In genomic region chr9:23934291-23934690, GRCh38 we compare ENCODE assay signal across 24 cellular contexts.
DNase-seq lines count a peak whose midpoint lies in the region; ATAC-seq, FAIRE-seq and TF ChIP-seq lines count a peak whose summit lies in the region.
"Had no signal": no experiment of that assay in that cellular context is flagged by ENCODE, and none has a peak within 500 bp of the region (broad histone marks: within the 10 kb centered on the region; RNA-seq: fewer than 3 reads in every experiment).

No MANE protein-coding gene starts in this region.

- no peak overlapping the region for H3K14ac ChIP-seq in H1 (ENCODE audit: insufficient read length)

- TF ChIP-seq RAD21 in H1 (IDR thresholded peaks at IDR 0.05 in 1 of 2, conservative IDR thresholded peaks at IDR 0.05 in 1 of 2; ENCODE audit: low read depth in 2 of 2, low read length in 2 of 2), result no peak
- TF ChIP-seq RAD21 in neural cell (conservative IDR thresholded peaks at IDR 0.05), result no peak

- H2BK20ac ChIP-seq in H1 (ENCODE audit: low read length), result no peak overlapping the region

- H3K9me2 ChIP-seq in GM23338 (ENCODE audit: insufficient read depth), result no peaks in the 10 kb centered on the region
- H3K9me2 ChIP-seq in neural cell (ENCODE audit: insufficient read depth, low read length), result no peaks in the 10 kb centered on the region
- H3K9me2 ChIP-seq: SK-N-SH had no signal

- POLR2A ChIA-PET in H1 (lab: Charles Lee; ENCODE audit: partially characterized antibody), result no interaction called here

- 29% methylated on average over 1 of the region's 1 CpG; no CpG with 5 or more reads in 1 of the 2 experiments for WGBS in H1 (ENCODE audit: extremely low coverage in 1 of 2, insufficient coverage in 1 of 2, insufficient read length in 1 of 2, insufficient replicate concordance in 2 of 2, low coverage in 1 of 2, low lambda C conversion rate in 2 of 2, missing lambda C conversion rate in 1 of 2), 2 experiments

- peak overlapping the region; percentile 63 for H3K27ac Mint-ChIP-seq in GM23338
- H3K27ac Mint-ChIP-seq: IgD-negative memory B cell had no signal

- no peaks in the 10 kb centered on the region for H3F3A ChIP-seq in GM23338 (replicated peaks; ENCODE audit: low read depth)
- peaks cover 5% of the 10 kb centered on the region for H3F3A ChIP-seq in neural cell (ENCODE audit: insufficient read depth, low read length, poor library complexity, severe bottlenecking)

- no peak for FAIRE-seq in H1 (lab: Jason Lieb, UNC)
- FAIRE-seq: GM18507 had no signal

- intact Hi-C loops in left colon (cut with DNase I, micrococcal nuclease), result no loop called here

- no peaks in the 10 kb centered on the region for H3K27me3 Mint-ChIP-seq in GM23338 (ENCODE audit: insufficient read depth, low read depth, poor library complexity)
- H3K27me3 Mint-ChIP-seq: IgD-negative memory B cell had no signal

- H3K4me1 ChIP-seq in GM23338 (ENCODE audit: insufficient read depth) (peaks cover 17% of the 10 kb centered on the region), HAP-1 (peaks cover 17% of the 10 kb centered on the region), H1 (replicated peaks in 1 of 4; ENCODE audit: control insufficient read depth in 3 of 4, insufficient read depth in 4 of 4, low read length in 3 of 4) (0 out of 7 replicates have a peak, but pooled peaks cover 0 to 6% (median 0%) of the 10 kb centered on the region in 4 experiments)

- H4K8ac ChIP-seq in H1 (ENCODE audit: extremely low read depth, insufficient read depth, low read length), result no peak overlapping the region

- DNase-seq in GM23338 (ENCODE audit: low spot score) (peak; percentile 30), HAP-1 (ENCODE audit: low spot score in 2 of 2) (peak; percentile 54 to 98), H1 (ENCODE audit: low read depth in 1 of 2, low spot score in 2 of 2) (no peak), left colon (no peak), midbrain (lab: John Stamatoyannopoulos, UW) (no peak)
- DNase-seq: Calu3, DMS153, DND-41, MM.1S, NCI-H1092, NCI-H1417 treated with DMSO at 0.1 percent for 48 hours, NCI-H1694 treated with DMSO at 0.1 percent for 48 hours, NCI-H2081, NCI-H2171 treated with DMSO at 0.1 percent for 48 hours, NCI-H345, NCI-H510A treated with DMSO at 0.1 percent for 48 hours, NCI-H774, PC-3, SK-N-SH had no signal

- peak overlapping the region; percentile 35 for H3K4me2 ChIP-seq in GM23338
- H3K4me2 ChIP-seq in H1 (ENCODE audit: insufficient read depth in 1 of 2, low read depth in 2 of 2, low read length in 2 of 2), result peak overlapping the region in 1 of 2 experiments; percentile 16; a peak in 1 of 4 replicates
- peak overlapping the region; percentile 15 for H3K4me2 ChIP-seq in neural cell (ENCODE audit: low read length)
- H3K4me2 ChIP-seq: KMS-11, SK-N-SH had no signal

- no peaks in the 10 kb centered on the region for H3K23me2 ChIP-seq in H1 (ENCODE audit: low read depth, low read length)

- H3K4me3 ChIP-seq in GM23338 (no peak overlapping the region), HAP-1 (no peak overlapping the region), H1 (ENCODE audit: extremely low read depth in 1 of 4, insufficient read depth in 2 of 4, low read depth in 3 of 4, low read length in 4 of 4) (no peak overlapping the region), neural cell (ENCODE audit: low read length) (peak overlapping the region; percentile 16)

- H3K36me3 ChIP-seq in GM23338 (ENCODE audit: insufficient read depth) (no peaks in the 10 kb centered on the region), HAP-1 (replicated peaks) (no peaks in the 10 kb centered on the region), H1 (ENCODE audit: control insufficient read depth in 2 of 4, insufficient read depth in 4 of 4, low read length in 3 of 4) (no peaks in the 10 kb centered on the region), neural cell (ENCODE audit: insufficient read depth, low read length) (no peaks in the 10 kb centered on the region)

- ATAC-seq in GM23338 (no peak), GM19452 (IDR thresholded peaks at IDR 0.05; ENCODE audit: unreplicated experiment) (no peak), left colon (no peak)
- ATAC-seq: PC-3 had no signal

- H4K20me1 ChIP-seq in GM23338 (replicated peaks; ENCODE audit: insufficient read depth) (no peaks in the 10 kb centered on the region), H1 (replicated peaks in 1 of 2; ENCODE audit: control insufficient read depth in 1 of 2, insufficient read depth in 2 of 2, low read length in 2 of 2) (no peaks in the 10 kb centered on the region), neural cell (ENCODE audit: insufficient read depth) (no peaks in the 10 kb centered on the region)

- peaks cover 7% of the 10 kb centered on the region; the same call in 2 of the 3 replicates for H3K36me3 Mint-ChIP-seq in GM23338 (ENCODE audit: low read depth)
- H3K36me3 Mint-ChIP-seq: IgD-negative memory B cell had no signal

- H3K9me3 Mint-ChIP-seq in GM23338, result 0 out of 3 replicates have a peak, but pooled peaks cover 3% of the 10 kb centered on the region
- H3K9me3 Mint-ChIP-seq: IgD-negative memory B cell had no signal

- CTCF ChIA-PET in H1 (lab: Charles Lee; ENCODE audit: partially characterized antibody), result interaction anchor here (0.6 kb wide), 2 partner anchors 432 to 680 kb away, joined by 3 to 4 read pairs; no protein-coding TSS in a partner anchor

- no peak overlapping the region for H2BK12ac ChIP-seq in H1 (ENCODE audit: low read depth, low read length)

- peaks cover 16% of the 10 kb centered on the region for H3K4me1 Mint-ChIP-seq in GM23338
- H3K4me1 Mint-ChIP-seq: IgD-negative memory B cell had no signal

- H2AFZ ChIP-seq in GM23338 (no peak overlapping the region), H1 (ENCODE audit: low read length) (peak overlapping the region; percentile 9; the same call in 1 of the 2 replicates), neural cell (ENCODE audit: low read depth, low read length) (no peak overlapping the region)

- no peak overlapping the region for H2BK15ac ChIP-seq in H1 (ENCODE audit: low read length)

- H2BK5ac ChIP-seq in H1 (ENCODE audit: low read depth, low read length), result no peak overlapping the region

- H3K56ac ChIP-seq in H1 (replicated peaks; ENCODE audit: insufficient read length, low read depth, low read length), result no peak overlapping the region

- H2BK120ac ChIP-seq in H1 (replicated peaks; ENCODE audit: low read depth, low read length), result no peak overlapping the region

- H3K27ac ChIP-seq in GM23338 (ENCODE audit: low read depth) (peak overlapping the region; percentile 75), H1 (ENCODE audit: low read depth, low read length) (no peak overlapping the region), neural cell (ENCODE audit: low read length) (peak overlapping the region; percentile 35)
- H3K27ac ChIP-seq: KMS-11 had no signal

- H2AK5ac ChIP-seq in H1 (ENCODE audit: low read depth, low read length), result no peak overlapping the region

- H3K4me3 Mint-ChIP-seq in GM23338, result no peak overlapping the region
- H3K4me3 Mint-ChIP-seq: IgD-negative memory B cell had no signal

- H3K9me3 ChIP-seq in HAP-1 (no peaks in the 10 kb centered on the region), H1 (ENCODE audit: insufficient read depth in 2 of 2, low read depth in 1 of 2, low read length in 1 of 2) (no peaks in the 10 kb centered on the region), neural cell (ENCODE audit: low read length) (no peaks in the 10 kb centered on the region)
- H3K9me3 ChIP-seq: SK-N-SH had no signal

- TF ChIP-seq POLR2A in H1 (IDR thresholded peaks at IDR 0.05; ENCODE audit: control extremely low read depth in 1 of 2, low read depth in 2 of 2, low read length in 2 of 2), result no peak

- no peak overlapping the region for H4K91ac ChIP-seq in H1 (replicated peaks; ENCODE audit: insufficient read length, low read length)

- TF ChIP-seq EP300 in H1 (IDR thresholded peaks at IDR 0.05; ENCODE audit: borderline replicate concordance in 1 of 2, low read depth in 2 of 2, low read length in 2 of 2) (no peak), neural cell (conservative IDR thresholded peaks at IDR 0.05; ENCODE audit: poor library complexity, severe bottlenecking) (peak; percentile 21)

- no peak overlapping the region for H3K4ac ChIP-seq in H1 (replicated peaks; ENCODE audit: insufficient read length, low read depth, low read length)

- H3K79me1 ChIP-seq in H1 (ENCODE audit: low read depth, low read length), result no peaks in the 10 kb centered on the region

- in situ Hi-C loops in HAP-1 (cut with MboI; ENCODE audit: low sequenced_read_pairs), result no loop called here

- H3K9ac ChIP-seq in H1 (replicated peaks in 1 of 4; ENCODE audit: extremely low read depth in 1 of 4, low read depth in 3 of 4, low read length in 3 of 4) (no peak overlapping the region), neural cell (ENCODE audit: low read length) (no peak overlapping the region)
- H3K9ac ChIP-seq: KMS-11, SK-N-SH had no signal

- H4K5ac ChIP-seq in H1 (ENCODE audit: insufficient read length, low read depth, low read length), result no peak overlapping the region

- H3K27me3 ChIP-seq in GM23338 (ENCODE audit: insufficient read depth) (no peaks in the 10 kb centered on the region), HAP-1 (ENCODE audit: low read depth) (no peaks in the 10 kb centered on the region), H1 (replicated peaks in 1 of 4; ENCODE audit: control insufficient read depth in 3 of 4, extremely low read depth in 1 of 4, insufficient read depth in 3 of 4, low read length in 3 of 4) (no peaks in the 10 kb centered on the region), neural cell (ENCODE audit: insufficient read depth, low read depth, low read length) (no peaks in the 10 kb centered on the region)

- no peak overlapping the region for H3K18ac ChIP-seq in H1 (ENCODE audit: extremely low read depth, low read length)

- TF ChIP-seq CTCF in GM23338 (conservative IDR thresholded peaks at IDR 0.05; ENCODE audit: low read depth in 2 of 2) (no peak), H1 (IDR thresholded peaks at IDR 0.05; ENCODE audit: control extremely low read depth in 1 of 3, insufficient read depth in 1 of 3, low read depth in 1 of 3, low read length in 3 of 3) (no peak), neural cell (IDR thresholded peaks at IDR 0.05; ENCODE audit: poor library complexity, severe bottlenecking) (no peak)

- no peak overlapping the region for H3K23ac ChIP-seq in H1 (ENCODE audit: insufficient read length)

- no peaks in the 10 kb centered on the region for H3K79me2 ChIP-seq in GM23338 (replicated peaks; ENCODE audit: insufficient read depth)
- no peaks in the 10 kb centered on the region for H3K79me2 ChIP-seq in H1 (ENCODE audit: control insufficient read depth in 1 of 2, insufficient read depth in 2 of 2, low read length in 2 of 2)
- no peaks in the 10 kb centered on the region for H3K79me2 ChIP-seq in neural cell (replicated peaks; ENCODE audit: insufficient read depth, low read length)

TF ChIP-seq in GM23338, 12 proteins besides CTCF, POLR2A, EP300 and RAD21 (continues in another document):
- no peak for TF ChIP-seq EZH2 (IDR thresholded peaks at IDR 0.05; ENCODE audit: low read depth, unreplicated experiment)

TF ChIP-seq in H1, 55 proteins besides CTCF, POLR2A, EP300 and RAD21:
- TF ChIP-seq NANOG (IDR thresholded peaks at IDR 0.05; ENCODE audit: insufficient read depth, low read depth, low read length, poor library complexity, severe bottlenecking), result no peak

TF ChIP-seq in neural cell, 6 proteins besides CTCF, POLR2A, EP300 and RAD21:
- TF ChIP-seq SMC3 (conservative IDR thresholded peaks at IDR 0.05; ENCODE audit: poor library complexity) (no peak), POLR2AphosphoS5 (IDR thresholded peaks at IDR 0.05) (peak; percentile 9)

Comparison
In these comparisons a context has a peak if more than half of its experiments do, and no peak if none do; other contexts are left out.
1. DNase-seq: peak in GM23338 (single experiment) and HAP-1 (2 of 2); none in H1 (0 of 2), left colon (0 of 2) and midbrain (single experiment).